In the genomic region with DNA sequence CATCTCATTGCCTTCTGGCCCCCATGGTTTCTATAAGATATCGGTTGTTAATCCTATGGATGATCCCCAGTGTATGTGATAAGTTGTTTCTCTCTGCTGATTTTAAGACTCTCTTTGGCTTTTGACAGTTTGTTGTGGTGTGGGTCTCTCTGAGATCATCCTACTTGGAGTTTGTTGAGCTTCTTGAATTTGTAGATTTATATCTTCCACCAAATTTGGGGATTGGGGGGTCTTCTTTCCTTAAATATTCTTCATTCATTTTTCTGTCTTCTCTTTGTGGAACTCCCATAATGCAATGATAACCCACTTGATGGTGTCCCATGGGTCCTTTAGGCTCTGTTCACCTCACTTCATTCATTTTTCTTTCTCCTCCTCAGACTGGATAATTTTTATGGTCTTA, we compare ENCODE assay signal across 9 cellular contexts.
"Had no signal": no experiment of that assay in that cellular context is flagged by ENCODE, and none has a peak within 500 bp of the region (broad histone marks: within the 10 kb centered on the region; RNA-seq: fewer than 3 reads in every experiment).

No MANE protein-coding gene starts in this region.

- FAIRE-seq: HTR-8/SVneo had no signal

- H3K27ac ChIP-seq: GM23248, KMS-11 had no signal

- H3K9me3 ChIP-seq: HAP-1 had no signal

- H3K9ac ChIP-seq: GM23248, KMS-11 had no signal

- H3K4me3 ChIP-seq: GM23248, HAP-1 had no signal

- H3K4me1 ChIP-seq: HAP-1 had no signal

- DNase-seq: GM23248, GOT3, H7, IMR-90, KBM-7 had no signal

- ATAC-seq: HCT116 had no signal

- H3K4me2 ChIP-seq: KMS-11 had no signal

- H2AFZ ChIP-seq: GM23248 had no signal
